ENCODE assay signal across 16 cellular contexts in the genomic region with DNA sequence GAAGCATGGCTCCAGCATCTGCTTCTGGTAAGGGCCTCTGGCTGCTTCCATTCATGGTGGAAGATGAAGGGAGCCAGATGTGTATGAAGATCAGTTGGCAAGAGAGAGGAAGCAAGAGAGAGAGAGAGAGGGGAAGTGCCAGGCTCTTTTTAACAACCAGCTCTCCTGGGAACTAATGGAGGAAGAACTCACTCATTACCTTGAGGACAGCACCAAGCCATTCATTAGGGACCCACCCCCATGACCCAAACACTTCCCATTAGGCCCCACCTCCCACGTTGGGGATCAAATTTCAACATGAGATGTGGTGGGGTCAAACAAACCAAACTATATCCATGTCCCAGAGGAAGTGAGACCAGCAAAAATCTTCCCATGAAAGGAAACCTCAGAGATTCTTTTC.
DNase-seq lines count a peak whose midpoint lies in the region; ATAC-seq and TF ChIP-seq lines count a peak whose summit lies in the region.
"Had no signal": no experiment of that assay in that cellular context is flagged by ENCODE, and none has a peak within 500 bp of the region (broad histone marks: within the 10 kb centered on the region; RNA-seq: fewer than 3 reads in every experiment).

No MANE protein-coding gene starts in this region.

- no peaks in the 10 kb centered on the region for H3K79me2 ChIP-seq in ACC112 (ENCODE audit: control insufficient read depth, insufficient read depth, low read length, unreplicated experiment)

- intact Hi-C loops in mucosa of descending colon (cut with DNase I, micrococcal nuclease), result no loop called here

- peaks cover 41% of the 10 kb centered on the region for H3K4me1 ChIP-seq in ACC112 (ENCODE audit: control insufficient read depth, insufficient read depth, low read length, unreplicated experiment)
- H3K4me1 ChIP-seq in mucosa of descending colon (ENCODE audit: low read depth), result no peaks in the 10 kb centered on the region
- H3K4me1 ChIP-seq: stomach had no signal

- ATAC-seq in mucosa of descending colon, result no peak
- ATAC-seq in GM19351 (IDR thresholded peaks at IDR 0.05; ENCODE audit: unreplicated experiment), result no peak
- ATAC-seq: activated naive CD4-positive, alpha-beta T cell treated with anti-CD3 and anti-CD28 coated beads, Interleukin-2, amount 50 U/mL, for 72 hours had no signal

- H3K27ac ChIP-seq in ACC112 (ENCODE audit: low read depth, low read length), result peak overlapping the region; percentile 39
- H3K27ac ChIP-seq: brain microvascular endothelial cell, stomach, vagina had no signal

- H3K9me3 ChIP-seq in mucosa of descending colon, result no peaks in the 10 kb centered on the region
- H3K9me3 ChIP-seq: heart left ventricle, stomach, vagina had no signal

- H3K36me3 ChIP-seq in ACC112 (ENCODE audit: insufficient read depth, low read length) (no peaks in the 10 kb centered on the region), mucosa of descending colon (ENCODE audit: low read depth) (no peaks in the 10 kb centered on the region)
- H3K36me3 ChIP-seq: brain microvascular endothelial cell, heart left ventricle, stomach, vagina had no signal

- peak overlapping the region; percentile 20 for H2AFZ ChIP-seq in ACC112 (ENCODE audit: low read length, unreplicated experiment)

- H3K4me3 ChIP-seq in ACC112 (ENCODE audit: low read depth, low read length) (no peak overlapping the region), mucosa of descending colon (no peak overlapping the region)
- H3K4me3 ChIP-seq: heart left ventricle, stomach, vagina had no signal

- DNase-seq in GF-D8 (lab: John Stamatoyannopoulos, UW) (peak; percentile 31), NCI-H748 (lab: John Stamatoyannopoulos, UW; ENCODE audit: unreplicated experiment) (peak; percentile 54), dermis blood vessel endothelial cell (peak; percentile 19), nucleus accumbens (lab: John Stamatoyannopoulos, UW) (no peak), mucosa of descending colon (no peak), Ammon's horn (ENCODE audit: low spot score) (no peak)
- DNase-seq: activated CD4-positive, alpha-beta T cell treated with anti-CD3 and anti-CD28 coated beads, Interleukin-2, amount 50 U/mL, for 1 hour; activated T-cell treated with anti-CD3 and anti-CD28 coated beads for 4 hours; heart left ventricle; NCI-H187 treated with DMSO at 0.1 percent for 48 hours; stomach had no signal

- no peaks in the 10 kb centered on the region for H3K27me3 ChIP-seq in ACC112 (ENCODE audit: insufficient read depth, low read length)
- H3K27me3 ChIP-seq: brain microvascular endothelial cell, heart left ventricle, stomach, vagina had no signal

- no peak for TF ChIP-seq CTCF in mucosa of descending colon (IDR thresholded peaks at IDR 0.05)

Comparison
In these comparisons a context has a peak if more than half of its experiments do, and no peak if none do; other contexts are left out.
1. DNase-seq: peak in GF-D8 (single experiment), NCI-H748 (single experiment) and dermis blood vessel endothelial cell (single experiment); none in nucleus accumbens (0 of 56), mucosa of descending colon (0 of 3) and Ammon's horn (single experiment).